In genomic region chr2:38634684-38635083, GRCh38 we compare ENCODE assay signal across 10 cellular contexts. TPM values are rescaled to one million over a fixed set of nuclear protein-coding genes. Genes with fewer than 3 reads are reported as not detected.
DNase-seq lines count a peak whose midpoint lies in the region; ATAC-seq, FAIRE-seq and TF ChIP-seq lines count a peak whose summit lies in the region.
"Had no signal": no experiment of that assay in that cellular context is flagged by ENCODE, and none has a peak within 500 bp of the region (broad histone marks: within the 10 kb centered on the region; RNA-seq: fewer than 3 reads in every experiment).

No MANE protein-coding gene starts in this region.

- H4K20me1 ChIP-seq in GM12878 (ENCODE audit: control insufficient read depth, insufficient read depth), result no peaks in the 10 kb centered on the region

- H3K4me1 Mint-ChIP-seq in progenitor cell of endocrine pancreas (ENCODE audit: low read depth), result peaks cover 15% of the 10 kb centered on the region

- DNase-seq in HL-60 (ENCODE audit: low read depth in 1 of 2, low spot score in 1 of 2) (peak; percentile 51 to 63), GM12878 (ENCODE audit: low read depth, low spot score) (peak; percentile 48), progenitor cell of endocrine pancreas (ENCODE audit: low spot score, unreplicated experiment) (no peak), D341Med (ENCODE audit: low spot score) (no peak), hypothalamus (lab: John Stamatoyannopoulos, UW) (no peak)
- DNase-seq in activated CD4-positive, alpha-beta T cell treated with anti-CD3 and anti-CD28 coated beads for 1 hour, result no peak
- DNase-seq: NCI-H446 had no signal

- CTCF ChIA-PET in HEK293 (lab: Yijun Ruan, JAX) (interaction anchor here (0.7 kb wide), 1 partner anchor 112 kb away, joined by 3 read pairs; no protein-coding TSS in a partner anchor), GM12878 (lab: Yijun Ruan, JAX) (interaction anchor here (1.1 to 1.4 kb wide), 3 partner anchors 30 to 90 kb away, joined by 3 read pairs; no protein-coding TSS in a partner anchor)

- no peak for TF ChIP-seq CTCF in HEK293 (tag by site-specific recombination; IDR thresholded peaks at IDR 0.05)
- TF ChIP-seq CTCF in HL-60 (IDR thresholded peaks at IDR 0.05; ENCODE audit: insufficient read depth, low read length), result no peak
- no peak for TF ChIP-seq CTCF in GM12878 (IDR thresholded peaks at IDR 0.05 in 2 of 3, conservative IDR thresholded peaks at IDR 0.05 in 1 of 3; ENCODE audit: control insufficient read depth in 2 of 3, extremely low read depth in 1 of 3, insufficient read depth in 1 of 3, low read depth in 3 of 3, low read length in 3 of 3)
- no peak for TF ChIP-seq CTCF in progenitor cell of endocrine pancreas (IDR thresholded peaks at IDR 0.05; ENCODE audit: unreplicated experiment)

- H3K79me2 ChIP-seq in GM12878 (ENCODE audit: control insufficient read depth, insufficient read depth, low read length), result no peaks in the 10 kb centered on the region

- H3K27me3 ChIP-seq in HL-60 (ENCODE audit: insufficient read depth, poor library complexity, severe bottlenecking) (no peaks in the 10 kb centered on the region), GM12878 (replicated peaks in 1 of 2; ENCODE audit: control insufficient read depth in 2 of 2, insufficient read depth in 2 of 2, low read length in 1 of 2) (no peaks in the 10 kb centered on the region)

- in situ Hi-C loops in GM12878 (cut with MboI), result no loop called here

- peak; percentile 87 to 93 for TF ChIP-seq EP300 in GM12878 (IDR thresholded peaks at IDR 0.05; ENCODE audit: borderline replicate concordance in 1 of 2, control insufficient read depth in 1 of 2, low read depth in 2 of 2, low read length in 2 of 2)

- BruUV-seq in GM12878 (replicated peaks; lab: Mats Ljungman, UMichigan), result no TSS peak

- intact Hi-C loops in GM12878 (cut with micrococcal nuclease; ENCODE audit: unreplicated experiment), result loop anchor here (2.0 kb wide), 1 partner anchor 24 kb away; no protein-coding TSS in a partner anchor

- SMC1A ChIA-PET in GM12878 (lab: Charles Lee; ENCODE audit: uncharacterized antibody, unreplicated experiment), result interaction anchor here (0.6 to 3.2 kb wide), 9 partner anchors 11 to 111 kb away, joined by 3 to 13 read pairs (median 3); partner anchors contain the start of gene GALM

- H3K4me3 Mint-ChIP-seq in progenitor cell of endocrine pancreas (ENCODE audit: low read depth), result no peak overlapping the region

- ATAC-seq in GM18861 (IDR thresholded peaks at IDR 0.05; ENCODE audit: unreplicated experiment) (peak; percentile 92), GM12878 (peak; percentile 89)

- H3K4me1 ChIP-seq in HEK293 (ENCODE audit: control insufficient read depth, insufficient read depth, low read length) (peaks cover 6% of the 10 kb centered on the region), GM12878 (ENCODE audit: control insufficient read depth, insufficient read depth, low read length) (peaks cover 24% of the 10 kb centered on the region)

- H3K27ac ChIP-seq in HEK293 (ENCODE audit: extremely low read depth, low read depth, low read length), result no peak overlapping the region
- no peak overlapping the region; the same call in 1 of the 2 replicates for H3K27ac ChIP-seq in HL-60 (replicated peaks)
- H3K27ac ChIP-seq in GM12878 (ENCODE audit: control insufficient read depth, insufficient read depth), result no peak overlapping the region; the same call in none of the 2 replicates

- H3K36me3 Mint-ChIP-seq in progenitor cell of endocrine pancreas (ENCODE audit: insufficient read depth), result no peaks in the 10 kb centered on the region

- FAIRE-seq in GM12878 (lab: Jason Lieb, UNC), result peak; percentile 96
- FAIRE-seq: endothelial cell of umbilical vein had no signal

- RAD21 ChIA-PET in GM12878 (lab: Charles Lee; ENCODE audit: unreplicated experiment), result interaction anchor here (0.6 to 2.0 kb wide), 7 partner anchors 19 to 89 kb away, joined by 3 to 8 read pairs (median 4); no protein-coding TSS in a partner anchor

- no peaks in the 10 kb centered on the region for H3K36me3 ChIP-seq in HEK293 (ENCODE audit: control insufficient read depth in 2 of 2, insufficient read depth in 1 of 2, low read length in 2 of 2)
- no peaks in the 10 kb centered on the region for H3K36me3 ChIP-seq in GM12878 (ENCODE audit: control insufficient read depth in 2 of 2, insufficient read depth in 2 of 2, low read length in 1 of 2)

- H3K27ac Mint-ChIP-seq in progenitor cell of endocrine pancreas, result no peak overlapping the region

- POLR2A ChIA-PET in HEK293 (lab: Yijun Ruan, JAX), result interaction anchor here (1.1 kb wide), 1 partner anchor 116 kb away, joined by 3 read pairs; the partner anchor contains the start of gene SRSF7
- POLR2A ChIA-PET in GM12878 (lab: Charles Lee), result interaction anchor here (0.6 to 1.1 kb wide), 5 partner anchors 14 to 76 kb away, joined by 3 to 5 read pairs (median 3); no protein-coding TSS in a partner anchor

- H3K27me3 Mint-ChIP-seq in progenitor cell of endocrine pancreas, result no peaks in the 10 kb centered on the region

- H3K4me3 ChIP-seq in HEK293 (ENCODE audit: low read depth, low read length) (no peak overlapping the region), HL-60 (replicated peaks; ENCODE audit: insufficient read depth, low read length) (no peak overlapping the region), GM12878 (0 out of 2 replicates have a peak overlapping the region, but pooled peaks have one; percentile 42)

- WGBS in GM12878 (ENCODE audit: insufficient coverage, insufficient replicate concordance, low lambda C conversion rate, missing lambda C conversion rate), result 0% methylated on average over 3 of the region's 3 CpGs

- peaks cover 3% of the 10 kb centered on the region for H3K9me3 Mint-ChIP-seq in progenitor cell of endocrine pancreas (ENCODE audit: low read depth)

- H3K9me3 ChIP-seq in HEK293 (ENCODE audit: control insufficient read depth, insufficient read depth, low read depth, low read length) (no peaks in the 10 kb centered on the region), GM12878 (replicated peaks; ENCODE audit: control insufficient read depth, insufficient read depth, low read length) (peaks cover 2% of the 10 kb centered on the region; the same call in 2 of the 3 replicates)

- H2AFZ ChIP-seq in GM12878 (ENCODE audit: control insufficient read depth, low read depth, low read length), result no peak overlapping the region

- TF ChIP-seq POLR2A in GM12878 (IDR thresholded peaks at IDR 0.05; ENCODE audit: low read depth, low read length), result no peak

- peak; percentile 12; the same call in 1 of the 2 replicates for TF ChIP-seq RAD21 in GM12878 (IDR thresholded peaks at IDR 0.05; ENCODE audit: insufficient read depth, low read depth, low read length)

- peak overlapping the region; percentile 19 for H3K4me2 ChIP-seq in GM12878 (ENCODE audit: control insufficient read depth, insufficient read depth)

- no peak overlapping the region for H3K9ac ChIP-seq in GM12878 (ENCODE audit: control insufficient read depth, insufficient read depth, low read length)

RNA-seq across cellular contexts. Expression of gene GALM, which starts 31.2 kb away (rescaled TPM):
- total RNA-seq in GM12878 (2013; cell fraction: nucleolus; rRNA removed), result 17.5 and 23.2 TPM in 2 replicates
- total RNA-seq in GM12878 (2014; rRNA removed), result 1.1 and 1.6 TPM in 2 replicates
- total RNA-seq in GM12878 (2014; rRNA removed; fragmentation: Illumina TruSeq; extraction: Trizol), result 0.83 and 1.1 TPM in 2 replicates
- 1.1 and 1.8 TPM in 2 replicates for total RNA-seq in GM12878 (2021)
- polyA plus RNA-seq in GM12878 (2011; ENCODE audit: low read depth), result 7.8 TPM
- polyA plus RNA-seq in GM12878 (2011; rRNA removed), result 1.7 and 1.9 TPM in 2 replicates
- polyA plus RNA-seq in GM12878 (2011; cell fraction: cytosol; rRNA removed), result 1.3 and 1.4 TPM in 2 replicates
- polyA plus RNA-seq in GM12878 (2011; cell fraction: nucleus; rRNA removed), result 0.34 and 0.66 TPM in 2 replicates
- 4.3 and 8.5 TPM in 2 replicates for polyA plus RNA-seq in GM12878 (2012)
- 0.74 and 1.4 TPM in 2 replicates for polyA plus RNA-seq in GM12878 (2014; fragmentation: Illumina TruSeq; extraction: Trizol)
- polyA plus RNA-seq in GM12878 (2014; fragmentation: Nextera tagmentation; extraction: Ambion mirVana), result 1 to 10 TPM; 1.5 to 1.7 TPM
- polyA plus RNA-seq in GM12878 (2014; rRNA removed), result 1.1 and 2.0 TPM in 2 replicates
- 1 to 10 TPM; 3.9 to 4.0 TPM for polyA plus RNA-seq in GM12878 (2016; fragmentation: Nextera tagmentation; extraction: Ambion mirVana)
- polyA minus RNA-seq in GM12878 (2011; rRNA and poly(A)+ RNA removed), result 1.4 and 2.0 TPM in 2 replicates
- polyA minus RNA-seq in GM12878 (2011; cell fraction: cytosol; rRNA and poly(A)+ RNA removed), result 0.94 TPM in 1 of 2 replicates, not detected in the other
- 1.1 TPM in 2 replicates for polyA minus RNA-seq in GM12878 (2011; cell fraction: nucleus; rRNA and poly(A)+ RNA removed)
- 40.2 and 46.3 TPM in 2 replicates for total RNA-seq in progenitor cell of endocrine pancreas

RNA-seq across cellular contexts. Expression of gene HNRNPLL, which starts 32.0 kb away (rescaled TPM):
- 81.6 and 94.0 TPM in 2 replicates for total RNA-seq in GM12878 (2013; cell fraction: nucleolus; rRNA removed)
- total RNA-seq in GM12878 (2014; rRNA removed) (3.1 and 3.5 TPM in 2 replicates), GM12878 (2014; rRNA removed; fragmentation: Illumina TruSeq; extraction: Trizol) (2.4 and 2.7 TPM in 2 replicates), GM12878 (2021) (3.2 and 4.0 TPM in 2 replicates), progenitor cell of endocrine pancreas (119 and 122 TPM in 2 replicates)
- 10.1 TPM for polyA plus RNA-seq in GM12878 (2011; ENCODE audit: low read depth)
- polyA plus RNA-seq in GM12878 (2011; rRNA removed) (27.1 and 43.6 TPM in 2 replicates), GM12878 (2014; fragmentation: Illumina TruSeq; extraction: Trizol) (2.0 and 2.9 TPM in 2 replicates), GM12878 (2014; fragmentation: Nextera tagmentation; extraction: Ambion mirVana) (1 to 10 TPM in 1 of 2 experiments, under 1 TPM in 1; 0.98 to 1.5 TPM), GM12878 (2014; rRNA removed) (1.8 and 3.2 TPM in 2 replicates), GM12878 (2016; fragmentation: Nextera tagmentation; extraction: Ambion mirVana) (10 to 100 TPM in 1 of 2 experiments, 1 to 10 TPM in 1; 8.3 to 10.5 TPM)
- polyA plus RNA-seq in GM12878 (2011; cell fraction: cytosol; rRNA removed), result 8.7 and 10.7 TPM in 2 replicates
- 15.3 and 18.0 TPM in 2 replicates for polyA plus RNA-seq in GM12878 (2011; cell fraction: nucleus; rRNA removed)
- 10.2 and 15.8 TPM in 2 replicates for polyA plus RNA-seq in GM12878 (2012)
- 14.0 and 19.8 TPM in 2 replicates for polyA minus RNA-seq in GM12878 (2011; rRNA and poly(A)+ RNA removed)
- polyA minus RNA-seq in GM12878 (2011; cell fraction: cytosol; rRNA and poly(A)+ RNA removed), result 7.9 and 10.4 TPM in 2 replicates
- polyA minus RNA-seq in GM12878 (2011; cell fraction: nucleus; rRNA and poly(A)+ RNA removed), result 19.5 and 24.5 TPM in 2 replicates

Comparison
In these comparisons a context has a peak if more than half of its experiments do, and no peak if none do; other contexts are left out.
1. DNase-seq: peak in HL-60 (2 of 2) and GM12878 (single experiment); none in progenitor cell of endocrine pancreas (single experiment), D341Med (single experiment), hypothalamus (0 of 51) and activated CD4-positive, alpha-beta T cell treated with anti-CD3 and anti-CD28 coated beads for 1 hour (single experiment).